11 cellular contexts compared by ENCODE assay signal in the genomic region with DNA sequence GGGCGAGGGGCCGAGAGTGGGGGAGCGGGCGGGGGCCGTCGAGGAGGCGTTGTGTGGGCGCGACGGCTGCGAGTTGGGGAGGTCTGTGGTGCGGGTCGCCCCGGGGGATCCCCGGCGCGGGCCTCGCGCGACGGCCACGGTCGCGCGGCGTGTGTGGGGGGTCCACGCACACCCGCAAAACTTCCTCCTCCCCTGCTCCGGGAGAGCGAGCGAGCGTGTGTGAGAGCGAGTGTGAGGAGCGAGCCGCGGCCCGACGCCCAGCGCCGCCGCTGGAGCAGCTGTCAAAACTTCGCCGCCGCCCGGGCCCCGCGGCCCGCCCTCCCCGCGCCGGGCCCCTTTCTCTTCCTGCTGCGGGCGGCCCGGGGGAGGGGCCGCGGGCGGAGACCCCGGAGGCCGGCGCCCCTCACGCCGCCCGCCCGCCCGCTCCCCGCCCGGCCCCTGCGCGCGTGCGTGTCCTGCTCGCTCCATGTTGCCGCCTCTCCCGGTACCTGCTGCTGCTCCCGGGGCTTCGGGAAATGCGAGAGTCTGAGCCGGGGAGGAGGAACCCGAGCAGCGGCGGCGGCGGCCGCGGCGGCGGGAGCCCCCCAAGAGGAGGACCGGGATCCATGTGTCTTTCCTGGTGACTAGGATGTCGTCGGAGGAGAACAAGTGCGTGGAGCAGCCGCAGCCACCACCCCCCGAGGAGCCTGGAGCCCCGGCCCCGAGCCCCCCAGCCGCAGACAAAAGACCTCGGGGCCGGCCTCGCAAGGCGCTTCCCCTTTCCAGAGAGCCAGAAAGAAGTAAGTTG. TPM values are rescaled to one million over a fixed set of nuclear protein-coding genes. Genes with fewer than 3 reads are reported as not detected.
DNase-seq lines count a peak whose midpoint lies in the region; ATAC-seq, FAIRE-seq and TF ChIP-seq lines count a peak whose summit lies in the region.
"Had no signal": no experiment of that assay in that cellular context is flagged by ENCODE, and none has a peak within 500 bp of the region (broad histone marks: within the 10 kb centered on the region; RNA-seq: fewer than 3 reads in every experiment).

No MANE protein-coding gene starts in this region.

- no peak for TF ChIP-seq RAD21 in K562 (CRISPR knock-in tag; conservative IDR thresholded peaks at IDR 0.05 in 1 of 2, IDR thresholded peaks at IDR 0.05 in 1 of 2)

- peaks cover 48% of the 10 kb centered on the region for H3K79me2 ChIP-seq in K562 (ENCODE audit: control insufficient read depth, insufficient read depth, low read length)

- H2AFZ ChIP-seq in K562 (ENCODE audit: low read depth, low read length), result peak overlapping the region; percentile 69

- peak; percentile 48 for ATAC-seq in K562
- ATAC-seq in left lobe of liver, result peak; percentile 22
- no peak for ATAC-seq in HG02981 (IDR thresholded peaks at IDR 0.05; ENCODE audit: unreplicated experiment)

- CTCF ChIA-PET in K562 (lab: Yijun Ruan, JAX; ENCODE audit: low intra/inter-chr PET ratio), result no interaction called here

- peak; percentile 5 for DNase-seq in activated CD4-positive, alpha-beta T cell treated with anti-CD3 and anti-CD28 coated beads for 48 hours
- no peak for DNase-seq in activated CD4-positive, alpha-beta T cell treated with anti-CD3 and anti-CD28 coated beads, Interleukin-2, amount 50 U/mL, for 1 hour
- DNase-seq in K562 (ENCODE audit: extremely low read depth in 1 of 4, low spot score in 3 of 4) (peak; percentile 92 to 97 (median 94)), left lobe of liver (ENCODE audit: low spot score) (no peak), SJCRH30 (no peak), T-helper 2 cell (no peak)
- DNase-seq: NCI-H1694 had no signal

- H3K9me3 ChIP-seq in K562 (replicated peaks; ENCODE audit: control insufficient read depth, insufficient read depth, low read depth, low read length) (no peaks in the 10 kb centered on the region), thymus (ENCODE audit: control insufficient read depth) (no peaks in the 10 kb centered on the region), SJCRH30 (replicated peaks) (no peaks in the 10 kb centered on the region)
- H3K9me3 ChIP-seq: colonic mucosa had no signal

- peak overlapping the region; percentile 67 for H3K4me2 ChIP-seq in K562 (ENCODE audit: insufficient read depth, low read length)

- peak overlapping the region; percentile 89 for H3K27ac ChIP-seq in K562 (ENCODE audit: extremely low read depth, low read depth, low read length)
- H3K27ac ChIP-seq in thymus (ENCODE audit: low read depth), result peak overlapping the region; percentile 64
- no peak overlapping the region for H3K27ac ChIP-seq in SJCRH30
- H3K27ac ChIP-seq: colonic mucosa had no signal

- no peaks in the 10 kb centered on the region for H3K9me1 ChIP-seq in K562 (ENCODE audit: control insufficient read depth, insufficient read depth, low read length)

- no TSS peak for BruUV-seq in K562 (replicated peaks; lab: Mats Ljungman, UMichigan)

- H3K36me3 ChIP-seq in K562 (ENCODE audit: control insufficient read depth, insufficient read depth, low read length), result peaks cover 2% of the 10 kb centered on the region; the same call in 1 of the 3 replicates
- H3K36me3 ChIP-seq in thymus (ENCODE audit: control insufficient read depth, insufficient read depth), result no peaks in the 10 kb centered on the region
- H3K36me3 ChIP-seq in SJCRH30, result no peaks in the 10 kb centered on the region
- H3K36me3 ChIP-seq: colonic mucosa had no signal

- intact Hi-C loops in K562 (cut with micrococcal nuclease), result no loop called here

- POLR2A ChIA-PET in K562 (lab: Yijun Ruan, JAX), result interaction anchor here (0.6 to 4.6 kb wide), 4 partner anchors 10 to 182 kb away, joined by 3 to 14 read pairs (median 6); no protein-coding TSS in a partner anchor

- in situ Hi-C loops in K562 (cut with MboI), result no loop called here

- peak; percentile 77 for TF ChIP-seq POLR2A in K562 (conservative IDR thresholded peaks at IDR 0.05)

- no peaks in the 10 kb centered on the region; the same call in 1 of the 2 replicates for H4K20me1 ChIP-seq in K562 (replicated peaks; ENCODE audit: control insufficient read depth, insufficient read depth, low read length)

- no peak; the same call in 1 of the 2 replicates for TF ChIP-seq EP300 in K562 (IDR thresholded peaks at IDR 0.05; ENCODE audit: low read length)

- 0 out of 6 replicates have a peak, but pooled peaks of 2 of the 3 experiments have one; percentile 1 to 2 for TF ChIP-seq CTCF in K562 (IDR thresholded peaks at IDR 0.05 in 2 of 3, conservative IDR thresholded peaks at IDR 0.05 in 1 of 3; ENCODE audit: insufficient read depth in 2 of 3, low read depth in 1 of 3, low read length in 3 of 3)

- 7% methylated on average over 66 of the region's 100 CpGs for WGBS in K562 (ENCODE audit: insufficient coverage, low coverage, missing lambda C conversion rate)
- under 1% methylated on average over 99 of the region's 100 CpGs for WGBS in thymus

- FAIRE-seq in K562 (lab: Jason Lieb, UNC), result no peak

- peaks cover 22% of the 10 kb centered on the region in 2 experiments; a peak in 4 of 5 replicates for H3K4me1 ChIP-seq in K562 (replicated peaks in 1 of 2; ENCODE audit: control insufficient read depth in 2 of 2, insufficient read depth in 2 of 2, low read length in 2 of 2)
- H3K4me1 ChIP-seq in thymus (ENCODE audit: control insufficient read depth, insufficient read depth, low read length), result no peaks in the 10 kb centered on the region
- H3K4me1 ChIP-seq in SJCRH30, result no peaks in the 10 kb centered on the region
- H3K4me1 ChIP-seq: colonic mucosa had no signal

- H3K27me3 ChIP-seq in K562 (ENCODE audit: control insufficient read depth in 2 of 2, insufficient read depth in 2 of 2, low read length in 2 of 2), result no peaks in the 10 kb centered on the region
- peaks cover 24% of the 10 kb centered on the region for H3K27me3 ChIP-seq in thymus (ENCODE audit: control insufficient read depth, insufficient read depth)
- H3K27me3 ChIP-seq in SJCRH30, result no peaks in the 10 kb centered on the region

- peak overlapping the region; percentile 80 to 98; a peak in 3 of 4 replicates for H3K9ac ChIP-seq in K562 (ENCODE audit: insufficient read depth in 1 of 2, low read depth in 2 of 2, low read length in 2 of 2)

- H3K4me3 ChIP-seq in K562 (peak overlapping the region; percentile 73), thymus (ENCODE audit: low read length) (peak overlapping the region; percentile 31), SJCRH30 (no peak overlapping the region)
- H3K4me3 ChIP-seq: colonic mucosa had no signal

TF ChIP-seq in K562, 482 proteins besides CTCF, POLR2A, EP300 and RAD21 (continues in another document):
- TF ChIP-seq BRCA1 (IDR thresholded peaks at IDR 0.05), result no peak
- TF ChIP-seq BRCA1 (CRISPR knock-in tag; IDR thresholded peaks at IDR 0.05), result no peak
- TF ChIP-seq, protein P1, sequence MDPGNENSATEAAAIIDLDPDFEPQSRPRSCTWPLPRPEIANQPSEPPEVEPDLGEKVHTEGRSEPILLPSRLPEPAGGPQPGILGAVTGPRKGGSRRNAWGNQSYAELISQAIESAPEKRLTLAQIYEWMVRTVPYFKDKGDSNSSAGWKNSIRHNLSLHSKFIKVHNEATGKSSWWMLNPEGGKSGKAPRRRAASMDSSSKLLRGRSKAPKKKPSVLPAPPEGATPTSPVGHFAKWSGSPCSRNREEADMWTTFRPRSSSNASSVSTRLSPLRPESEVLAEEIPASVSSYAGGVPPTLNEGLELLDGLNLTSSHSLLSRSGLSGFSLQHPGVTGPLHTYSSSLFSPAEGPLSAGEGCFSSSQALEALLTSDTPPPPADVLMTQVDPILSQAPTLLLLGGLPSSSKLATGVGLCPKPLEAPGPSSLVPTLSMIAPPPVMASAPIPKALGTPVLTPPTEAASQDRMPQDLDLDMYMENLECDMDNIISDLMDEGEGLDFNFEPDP (CRISPR knock-in tag; IDR thresholded peaks at IDR 0.05), result peak; percentile 75; the same call in 1 of the 2 replicates
- no peak for TF ChIP-seq PHB (CRISPR knock-in tag; IDR thresholded peaks at IDR 0.05)
- no peak for TF ChIP-seq RBM17 (IDR thresholded peaks at IDR 0.05; ENCODE audit: borderline replicate concordance, low read depth, low read length)
- no peak for TF ChIP-seq HNRNPUL1 (IDR thresholded peaks at IDR 0.05; ENCODE audit: low read length)
- peak in 1 of 2 experiments; percentile 16; a peak in 1 of 4 replicates for TF ChIP-seq KDM4B (IDR thresholded peaks at IDR 0.05; ENCODE audit: borderline replicate concordance in 2 of 2, low read depth in 1 of 2)
- TF ChIP-seq GTF2A2 (tag; IDR thresholded peaks at IDR 0.05), result peak; percentile 23; the same call in 1 of the 2 replicates
- peak in 1 of 3 experiments; percentile 72 for TF ChIP-seq YY1 (IDR thresholded peaks at IDR 0.05; ENCODE audit: borderline replicate concordance in 1 of 3, control insufficient read depth in 1 of 3, extremely low read depth in 1 of 3, insufficient read depth in 3 of 3, insufficient read length in 1 of 3, insufficient replicate concordance in 2 of 3, low read depth in 1 of 3, low read length in 2 of 3)
- TF ChIP-seq ZNF436 (CRISPR knock-in tag; IDR thresholded peaks at IDR 0.05), result no peak
- TF ChIP-seq PHF8 (IDR thresholded peaks at IDR 0.05; ENCODE audit: borderline replicate concordance, low read length), result peak; percentile 69; the same call in 1 of the 2 replicates

RNA-seq across cellular contexts. Expression of a gene that starts 9.0 kb away (rescaled TPM):
- not detected in 2 replicates for total RNA-seq in K562 (2011; cell fraction: chromatin; rRNA removed; ENCODE audit: low replicate concordance)
- not detected in 2 replicates for total RNA-seq in K562 (2011; cell fraction: nucleolus; rRNA removed)
- not detected in 2 replicates for total RNA-seq in K562 (2011; cell fraction: nucleoplasm; rRNA removed)
- total RNA-seq in K562 (2014; rRNA removed) (not detected in 2 replicates), K562 (2014; rRNA removed; fragmentation: Illumina TruSeq; extraction: Trizol) (not detected in 2 replicates), K562 (2015; rRNA removed; fragmentation: Illumina TruSeq; extraction: Trizol) (not detected in 2 replicates), K562 (2021) (not detected in 2 replicates), left lobe of liver (not detected)
- polyA plus RNA-seq in K562 (2011; rRNA removed) (not detected in 2 replicates), K562 (2014; fragmentation: Illumina TruSeq; extraction: Trizol) (not detected in 2 replicates), K562 (2014; fragmentation: Nextera tagmentation; extraction: Ambion mirVana) (not detected), K562 (2014; rRNA removed) (0.13 TPM in 1 of 2 replicates, not detected in the other), thymus (0.02 TPM)
- not detected in 2 replicates for polyA plus RNA-seq in K562 (2011; cell fraction: cytosol; rRNA removed)
- not detected in 2 replicates for polyA plus RNA-seq in K562 (2011; cell fraction: nucleus; rRNA removed)
- polyA plus RNA-seq in K562 (2012), result 0.04 and 0.06 TPM in 2 replicates
- not detected in 2 replicates for polyA minus RNA-seq in K562 (2011; rRNA and poly(A)+ RNA removed)
- polyA minus RNA-seq in K562 (2011; cell fraction: cytosol; rRNA and poly(A)+ RNA removed), result not detected in 2 replicates
- polyA minus RNA-seq in K562 (2011; cell fraction: nucleus; rRNA and poly(A)+ RNA removed), result not detected in 2 replicates
- total RNA-seq in SJCRH30 (2014; rRNA removed; shearing (Covaris generic)), result not detected in 2 replicates
- total RNA-seq: colonic mucosa, mucosa of gallbladder had no signal

Comparison
In these comparisons a context has a peak if more than half of its experiments do, and no peak if none do; other contexts are left out.
1. DNase-seq: peak in activated CD4-positive, alpha-beta T cell treated with anti-CD3 and anti-CD28 coated beads for 48 hours (single experiment) and K562 (4 of 4); none in activated CD4-positive, alpha-beta T cell treated with anti-CD3 and anti-CD28 coated beads, Interleukin-2, amount 50 U/mL, for 1 hour (single experiment), left lobe of liver (single experiment), SJCRH30 (0 of 2) and T-helper 2 cell (0 of 5).